ENCODE assay signal across 1 cellular context in the genomic region with DNA sequence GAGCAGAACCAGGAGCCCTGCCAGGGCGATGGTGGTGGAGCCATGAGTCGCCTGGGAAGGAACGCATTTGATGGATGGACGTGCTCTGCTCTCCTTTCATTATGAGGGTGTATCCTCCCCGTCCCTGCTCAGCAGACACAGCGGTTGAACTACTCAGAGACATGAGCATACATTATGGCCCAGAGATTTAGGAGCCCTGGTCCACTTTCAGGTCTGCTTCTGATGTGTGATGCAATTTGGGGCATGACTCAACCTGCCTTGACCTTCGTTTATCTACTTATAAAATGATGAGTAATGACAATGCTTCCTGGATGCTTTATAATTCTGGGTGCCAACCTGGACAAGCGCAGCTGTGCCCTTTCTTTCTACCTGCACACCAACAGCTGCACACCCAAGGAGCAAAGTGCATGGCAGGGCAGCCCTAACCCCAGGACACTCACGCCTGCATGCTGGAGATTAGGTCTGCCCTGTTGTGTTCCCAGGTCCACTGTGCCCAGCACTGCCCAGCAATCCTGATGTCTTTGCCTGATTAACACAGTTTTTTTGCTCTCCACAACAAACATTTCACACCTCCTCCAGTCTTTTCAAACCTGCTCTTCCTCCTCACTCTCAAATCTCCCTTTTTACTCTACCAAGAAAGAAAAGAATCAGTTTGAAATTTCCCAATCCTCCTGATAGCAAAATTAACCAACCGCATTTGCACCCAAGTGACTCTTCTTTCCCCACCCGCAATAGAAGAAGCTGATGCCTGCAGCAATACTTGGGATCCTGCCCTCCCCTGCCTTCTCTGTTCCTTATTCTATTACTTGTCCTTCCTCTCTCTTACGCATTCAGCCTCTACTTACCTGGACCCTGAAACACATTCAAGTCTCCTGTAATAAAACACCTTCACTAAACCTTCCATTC.
TF ChIP-seq lines count a peak whose summit lies in the region.

No MANE protein-coding gene starts in this region.

TF ChIP-seq in IMR-90, 13 proteins besides CTCF, POLR2A, EP300 and RAD21:
- TF ChIP-seq, protein P1, sequence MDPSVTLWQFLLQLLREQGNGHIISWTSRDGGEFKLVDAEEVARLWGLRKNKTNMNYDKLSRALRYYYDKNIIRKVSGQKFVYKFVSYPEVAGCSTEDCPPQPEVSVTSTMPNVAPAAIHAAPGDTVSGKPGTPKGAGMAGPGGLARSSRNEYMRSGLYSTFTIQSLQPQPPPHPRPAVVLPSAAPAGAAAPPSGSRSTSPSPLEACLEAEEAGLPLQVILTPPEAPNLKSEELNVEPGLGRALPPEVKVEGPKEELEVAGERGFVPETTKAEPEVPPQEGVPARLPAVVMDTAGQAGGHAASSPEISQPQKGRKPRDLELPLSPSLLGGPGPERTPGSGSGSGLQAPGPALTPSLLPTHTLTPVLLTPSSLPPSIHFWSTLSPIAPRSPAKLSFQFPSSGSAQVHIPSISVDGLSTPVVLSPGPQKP (IDR thresholded peaks at IDR 0.05; ENCODE audit: borderline replicate concordance, low read depth, low read length) = no peak
- no peak for TF ChIP-seq SMC3 (IDR thresholded peaks at IDR 0.05; ENCODE audit: low read depth, low read length)
- no peak for TF ChIP-seq NFE2L2 (IDR thresholded peaks at IDR 0.05; ENCODE audit: low read depth, low read length)
- no peak for TF ChIP-seq CHD1 (IDR thresholded peaks at IDR 0.05; ENCODE audit: low read depth, low read length)
- no peak for TF ChIP-seq RFX5 (IDR thresholded peaks at IDR 0.05; ENCODE audit: low read depth, low read length)
- no peak for TF ChIP-seq BHLHE40 (IDR thresholded peaks at IDR 0.05; ENCODE audit: low read depth, low read length)
- TF ChIP-seq RCOR1 (IDR thresholded peaks at IDR 0.05; ENCODE audit: insufficient replicate concordance, low read length) = no peak
- TF ChIP-seq FOS (IDR thresholded peaks at IDR 0.05; ENCODE audit: low read depth, low read length) = peak; percentile 52
- TF ChIP-seq MAZ (IDR thresholded peaks at IDR 0.05; ENCODE audit: borderline replicate concordance, low read depth, low read length) = no peak
- no peak for TF ChIP-seq MXI1 (IDR thresholded peaks at IDR 0.05; ENCODE audit: borderline replicate concordance, low read depth, low read length)
- TF ChIP-seq MAFK (IDR thresholded peaks at IDR 0.05; ENCODE audit: low read depth, low read length) = peak; percentile 54; the same call in 1 of the 2 replicates
- peak; percentile 93 for TF ChIP-seq CEBPB (IDR thresholded peaks at IDR 0.05; ENCODE audit: low read depth, low read length)
